In genomic region chr5:39355324-39355723, GRCh38 we compare ENCODE assay signal across 18 cellular contexts. TPM values are rescaled to one million over a fixed set of nuclear protein-coding genes. Genes with fewer than 3 reads are reported as not detected.
DNase-seq lines count a peak whose midpoint lies in the region; ATAC-seq and TF ChIP-seq lines count a peak whose summit lies in the region.
"Had no signal": no experiment of that assay in that cellular context is flagged by ENCODE, and none has a peak within 500 bp of the region (broad histone marks: within the 10 kb centered on the region; RNA-seq: fewer than 3 reads in every experiment).

No MANE protein-coding gene starts in this region.

- H3K4me3 ChIP-seq in fibroblast of pulmonary artery (replicated peaks; ENCODE audit: low read depth, low read length) = no peak overlapping the region

- peak; percentile 14 for DNase-seq in DMS53 (lab: John Stamatoyannopoulos, UW)
- DNase-seq in DMS53 treated with DMSO at 0.1 percent for 48 hours (lab: John Stamatoyannopoulos, UW; ENCODE audit: unreplicated experiment) = no peak
- DNase-seq in RPMI7951 (ENCODE audit: low read depth) = peak; percentile 2
- DNase-seq in fibroblast of pulmonary artery (ENCODE audit: low read depth) = peak; percentile 31
- no peak for DNase-seq in GM03348 (ENCODE audit: low spot score)
- no peak for DNase-seq in OCI-M2 (lab: John Stamatoyannopoulos, UW; ENCODE audit: unreplicated experiment)
- DNase-seq in NCI-H2227 treated with DMSO at 0.1 percent for 48 hours (lab: John Stamatoyannopoulos, UW) = no peak
- DNase-seq: BE2C; CD4-positive, alpha-beta T cell; KG1; MV-4-11; NCI-H1694 treated with DMSO at 0.1 percent for 48 hours; NCI-H510A treated with DMSO at 0.1 percent for 48 hours; NCI-H774; SIG-M5 had no signal

- no peak for ATAC-seq in activated CD4-positive, CD25-positive, alpha-beta regulatory T cell treated with anti-CD3 and anti-CD28 coated beads, Interleukin-2, amount 50 U/mL, for 24 hours
- ATAC-seq: HepG2 had no signal

- no peak for TF ChIP-seq CTCF in fibroblast of pulmonary artery (IDR thresholded peaks at IDR 0.05; ENCODE audit: low read length, missing control alignments)

RNA-seq across cellular contexts. Expression of gene C9, which starts 9.0 kb away (rescaled TPM):
- total RNA-seq in RPMI7951 (2014; rRNA removed; shearing (Covaris generic)) = not detected in 2 replicates
- total RNA-seq: CD4-positive, alpha-beta T cell; HepG2; OCI-LY7 had no signal

Comparison
In these comparisons a context has a peak if more than half of its experiments do, and no peak if none do; other contexts are left out.
1. DNase-seq: peak in DMS53 (single experiment), RPMI7951 (single experiment) and fibroblast of pulmonary artery (single experiment); none in DMS53 treated with DMSO at 0.1 percent for 48 hours (single experiment), GM03348 (single experiment), OCI-M2 (single experiment) and NCI-H2227 treated with DMSO at 0.1 percent for 48 hours (single experiment).